In genomic region chr7:151271699-151272355, GRCh38 we compare ENCODE assay signal across 11 cellular contexts. TPM values are rescaled to one million over a fixed set of nuclear protein-coding genes. Genes with fewer than 3 reads are reported as not detected.
A peak's percentile ranks its signal among the peaks of the same experiment; 100 is the strongest.
DNase-seq lines count a peak whose midpoint lies in the region; ATAC-seq and TF ChIP-seq lines count a peak whose summit lies in the region.
"Had no signal": no experiment of that assay in that cellular context is flagged by ENCODE, and none has a peak within 500 bp of the region (broad histone marks: within the 10 kb centered on the region; RNA-seq: fewer than 3 reads in every experiment).

No MANE protein-coding gene starts in this region.

- H3K36me3 Mint-ChIP-seq in activated CD4-positive, alpha-beta T cell treated with anti-CD3 and anti-CD28 coated beads, Interleukin-2, amount 10 ng/mL, durations not matched to agents 7 days and 5 days (ENCODE audit: low read depth): no peaks in the 10 kb centered on the region

- H3K36me3 ChIP-seq in ascending aorta: no peaks in the 10 kb centered on the region
- no peaks in the 10 kb centered on the region for H3K36me3 ChIP-seq in upper lobe of right lung
- no peaks in the 10 kb centered on the region for H3K36me3 ChIP-seq in WERI-Rb-1

- DNase-seq in activated CD4-positive, alpha-beta T cell treated with anti-CD3 and anti-CD28 coated beads, Interleukin-2, amount 10 ng/mL, durations not matched to agents 7 days and 5 days: peak; percentile 22
- no peak for DNase-seq in activated CD4-positive, alpha-beta T cell treated with anti-CD3 and anti-CD28 coated beads for 4 hours
- DNase-seq in ascending aorta (ENCODE audit: low spot score in 2 of 2) (peak in 1 of 2 donors; percentile 81), lung microvascular endothelial cell (ENCODE audit: low read depth in 2 of 2) (peak; percentile 12 to 62), upper lobe of right lung (no peak), T-helper 1 cell (no peak), WERI-Rb-1 (no peak), COR-L47 (lab: John Stamatoyannopoulos, UW) (no peak)
- DNase-seq: ACHN, NCI-H2227 treated with DMSO at 0.1 percent for 48 hours had no signal

- H3K27me3 ChIP-seq in ascending aorta (no peaks in the 10 kb centered on the region), upper lobe of right lung (no peaks in the 10 kb centered on the region), WERI-Rb-1 (ENCODE audit: insufficient read depth, low read depth, severe bottlenecking) (no peaks in the 10 kb centered on the region)

- peaks cover 6% of the 10 kb centered on the region for H3K27me3 Mint-ChIP-seq in activated CD4-positive, alpha-beta T cell treated with anti-CD3 and anti-CD28 coated beads, Interleukin-2, amount 10 ng/mL, durations not matched to agents 7 days and 5 days

- TF ChIP-seq CTCF in ascending aorta (IDR thresholded peaks at IDR 0.05): no peak
- TF ChIP-seq CTCF in upper lobe of right lung (IDR thresholded peaks at IDR 0.05): no peak
- no peak for TF ChIP-seq CTCF in WERI-Rb-1 (IDR thresholded peaks at IDR 0.05; ENCODE audit: low read depth, low read length)

- H3K4me3 ChIP-seq in ascending aorta (no peak overlapping the region), upper lobe of right lung (no peak overlapping the region), WERI-Rb-1 (ENCODE audit: low read depth, low read length) (no peak overlapping the region)

- H3K4me3 Mint-ChIP-seq in activated CD4-positive, alpha-beta T cell treated with anti-CD3 and anti-CD28 coated beads, Interleukin-2, amount 10 ng/mL, durations not matched to agents 7 days and 5 days: no peak overlapping the region

- H3K9me3 Mint-ChIP-seq in activated CD4-positive, alpha-beta T cell treated with anti-CD3 and anti-CD28 coated beads, Interleukin-2, amount 10 ng/mL, durations not matched to agents 7 days and 5 days: no peaks in the 10 kb centered on the region

- peak overlapping the region; percentile 52 for H3K27ac Mint-ChIP-seq in activated CD4-positive, alpha-beta T cell treated with anti-CD3 and anti-CD28 coated beads, Interleukin-2, amount 10 ng/mL, durations not matched to agents 7 days and 5 days

- ATAC-seq in upper lobe of right lung: peak; percentile 71
- ATAC-seq: activated CD4-positive, CD25-positive, alpha-beta regulatory T cell treated with anti-CD3 and anti-CD28 coated beads, Interleukin-2, amount 50 U/mL, for 24 hours had no signal

- POLR2A ChIA-PET in activated CD4-positive, alpha-beta T cell treated with anti-CD3 and anti-CD28 coated beads, Interleukin-2, amount 10 ng/mL, durations not matched to agents 7 days and 5 days (lab: Charles Lee): no interaction called here

- CTCF ChIA-PET in activated CD4-positive, alpha-beta T cell treated with anti-CD3 and anti-CD28 coated beads, Interleukin-2, amount 10 ng/mL, durations not matched to agents 7 days and 5 days (lab: Charles Lee): no interaction called here

- H3K4me1 Mint-ChIP-seq in activated CD4-positive, alpha-beta T cell treated with anti-CD3 and anti-CD28 coated beads, Interleukin-2, amount 10 ng/mL, durations not matched to agents 7 days and 5 days: peaks cover 18% of the 10 kb centered on the region

- H3K27ac ChIP-seq in ascending aorta: peak overlapping the region; percentile 32 to 58
- H3K27ac ChIP-seq in upper lobe of right lung: peak overlapping the region; percentile 79
- no peak overlapping the region for H3K27ac ChIP-seq in WERI-Rb-1

- no peaks in the 10 kb centered on the region for H3K9me3 ChIP-seq in ascending aorta
- H3K9me3 ChIP-seq in upper lobe of right lung: no peaks in the 10 kb centered on the region
- no peaks in the 10 kb centered on the region for H3K9me3 ChIP-seq in WERI-Rb-1 (ENCODE audit: severe bottlenecking)

- intact Hi-C loops in ascending aorta (cut with DNase I) (loop anchor here (1.0 to 2.0 kb wide), 2 partner anchors 21 to 31 kb away; no protein-coding TSS in a partner anchor), upper lobe of right lung (cut with DNase I) (no loop called here)

- peaks cover 4 to 20% of the 10 kb centered on the region in 2 donors for H3K4me1 ChIP-seq in ascending aorta
- peaks cover 22% of the 10 kb centered on the region for H3K4me1 ChIP-seq in upper lobe of right lung

RNA-seq across cellular contexts. Expression of gene SMARCD3, which starts 23.3 kb away (rescaled TPM):
- 1 to 10 TPM; 2.0 to 2.5 TPM for total RNA-seq in activated CD4-positive, alpha-beta T cell treated with anti-CD3 and anti-CD28 coated beads, Interleukin-2, amount 10 ng/mL, durations not matched to agents 7 days and 5 days
- total RNA-seq in ascending aorta: 105 TPM
- 0.79 and 2.0 TPM in 2 replicates for total RNA-seq in lung microvascular endothelial cell
- 61.5 TPM for total RNA-seq in upper lobe of right lung

RNA-seq across cellular contexts. Expression of gene CHPF2, which starts 39.5 kb away (rescaled TPM):
- 10 to 100 TPM; 40.7 to 42.3 TPM for total RNA-seq in activated CD4-positive, alpha-beta T cell treated with anti-CD3 and anti-CD28 coated beads, Interleukin-2, amount 10 ng/mL, durations not matched to agents 7 days and 5 days
- total RNA-seq in ascending aorta (40.3 TPM), lung microvascular endothelial cell (31.2 and 31.7 TPM in 2 replicates), upper lobe of right lung (37.2 TPM)

RNA-seq across cellular contexts. Expression of gene ABCF2, which starts 44.8 kb away (rescaled TPM):
- total RNA-seq in activated CD4-positive, alpha-beta T cell treated with anti-CD3 and anti-CD28 coated beads, Interleukin-2, amount 10 ng/mL, durations not matched to agents 7 days and 5 days: 10 to 100 TPM; 31.7 to 34.3 TPM
- total RNA-seq in ascending aorta (85.3 TPM), lung microvascular endothelial cell (37.0 and 39.5 TPM in 2 replicates), upper lobe of right lung (26.3 TPM)

Comparison
In these comparisons a context has a peak if more than half of its experiments do, and no peak if none do; other contexts are left out.
1. DNase-seq: peak in activated CD4-positive, alpha-beta T cell treated with anti-CD3 and anti-CD28 coated beads, Interleukin-2, amount 10 ng/mL, durations not matched to agents 7 days and 5 days (single experiment) and lung microvascular endothelial cell (2 of 2); none in activated CD4-positive, alpha-beta T cell treated with anti-CD3 and anti-CD28 coated beads for 4 hours (0 of 2), upper lobe of right lung (single experiment), T-helper 1 cell (0 of 5), WERI-Rb-1 (single experiment) and COR-L47 (single experiment).
2. RNA of gene SMARCD3, which starts 23.3 kb away (total RNA-seq): 105 TPM in ascending aorta (single experiment) and 61.5 TPM in upper lobe of right lung (single experiment); 2.0 to 2.5 TPM in activated CD4-positive, alpha-beta T cell treated with anti-CD3 and anti-CD28 coated beads, Interleukin-2, amount 10 ng/mL, durations not matched to agents 7 days and 5 days and 0.79 to 2.0 TPM in lung microvascular endothelial cell; every median in the first group is over 10 times any median in the second.